9 cellular contexts compared by ENCODE assay signal in genomic region chr17:9402590-9403199, GRCh38.
DNase-seq lines count a peak whose midpoint lies in the region; ATAC-seq and TF ChIP-seq lines count a peak whose summit lies in the region.
"Had no signal": no experiment of that assay in that cellular context is flagged by ENCODE, and none has a peak within 500 bp of the region (broad histone marks: within the 10 kb centered on the region; RNA-seq: fewer than 3 reads in every experiment).

No MANE protein-coding gene starts in this region.

- DNase-seq in DMS53 (lab: John Stamatoyannopoulos, UW), result peak; percentile 82
- DNase-seq in HT-29 (ENCODE audit: low spot score), result peak; percentile 49
- peak; percentile 7 for DNase-seq in T-helper 9 cell
- peak; percentile 55 for DNase-seq in fibroblast of pulmonary artery (ENCODE audit: low read depth)
- peak; percentile 21 to 44 for DNase-seq in stimulated activated CD4-positive, alpha-beta T cell treated with anti-CD3 and anti-CD28 coated beads, Interleukin-2, amount 100 ng/mL, for 24 hours
- no peak for DNase-seq in HK-2 (ENCODE audit: unreplicated experiment)

- ATAC-seq in GM21423 (IDR thresholded peaks at IDR 0.05; ENCODE audit: unreplicated experiment) (no peak), GM21737 (IDR thresholded peaks at IDR 0.05; ENCODE audit: unreplicated experiment) (no peak)

- TF ChIP-seq CTCF in fibroblast of pulmonary artery (IDR thresholded peaks at IDR 0.05; ENCODE audit: low read length, missing control alignments), result peak; percentile 65

- no peak overlapping the region for H3K4me3 ChIP-seq in fibroblast of pulmonary artery (replicated peaks; ENCODE audit: low read depth, low read length)
- H3K4me3 ChIP-seq: SJSA1 had no signal
